In genomic region chr16:70680495-70681381, GRCh38 we compare ENCODE assay signal across 14 cellular contexts. TPM values are rescaled to one million over a fixed set of nuclear protein-coding genes. Genes with fewer than 3 reads are reported as not detected.
A peak's percentile ranks its signal among the peaks of the same experiment; 100 is the strongest.
DNase-seq lines count a peak whose midpoint lies in the region; ATAC-seq, FAIRE-seq and TF ChIP-seq lines count a peak whose summit lies in the region.
"Had no signal": no experiment of that assay in that cellular context is flagged by ENCODE, and none has a peak within 500 bp of the region (broad histone marks: within the 10 kb centered on the region; RNA-seq: fewer than 3 reads in every experiment).

No MANE protein-coding gene starts in this region.

- H4K20me1 ChIP-seq in OCI-LY1 (ENCODE audit: insufficient read depth, low read length) (no peaks in the 10 kb centered on the region), H1 (replicated peaks in 1 of 2; ENCODE audit: control insufficient read depth in 1 of 2, insufficient read depth in 2 of 2, low read length in 2 of 2) (peaks cover 6 to 8% of the 10 kb centered on the region in 2 experiments)

- peaks cover 14% of the 10 kb centered on the region for H3K4me1 Mint-ChIP-seq in progenitor cell of endocrine pancreas (ENCODE audit: low read depth)

- no peak overlapping the region for H2AFZ ChIP-seq in OCI-LY1 (ENCODE audit: low read length)
- H2AFZ ChIP-seq in H1 (ENCODE audit: low read length) = no peak overlapping the region

- H3K14ac ChIP-seq in H1 (ENCODE audit: insufficient read length) = no peak overlapping the region

- no peak for ATAC-seq in GM21717 (IDR thresholded peaks at IDR 0.05; ENCODE audit: unreplicated experiment)
- no peak for ATAC-seq in GM19463 (IDR thresholded peaks at IDR 0.05; ENCODE audit: unreplicated experiment)

- POLR2A ChIA-PET in H1 (lab: Charles Lee; ENCODE audit: partially characterized antibody) = interaction anchor here (0.9 to 2.4 kb wide), 4 partner anchors 13 to 91 kb away, joined by 3 to 8 read pairs (median 6); no protein-coding TSS in a partner anchor

- no peak overlapping the region for H2BK20ac ChIP-seq in H1 (ENCODE audit: low read length)

- WGBS in H1 (ENCODE audit: extremely low coverage in 1 of 2, insufficient coverage in 1 of 2, insufficient read length in 1 of 2, insufficient replicate concordance in 2 of 2, low coverage in 1 of 2, low lambda C conversion rate in 2 of 2, missing lambda C conversion rate in 1 of 2), 2 experiments = 93% methylated on average over 13 of the region's 18 CpGs; no CpG with 5 or more reads in 1 of the 2 experiments
- WGBS in mesodermal cell (ENCODE audit: insufficient coverage in 2 of 2), 2 experiments = 90 to 95% methylated on average over 9 to 10 of the region's 18 CpGs
- WGBS in testis, 2 donors = 12 to 52% methylated on average over 5 to 18 of the region's 18 CpGs

- H3K4me3 Mint-ChIP-seq in progenitor cell of endocrine pancreas (ENCODE audit: low read depth) = no peak overlapping the region
- H3K4me3 Mint-ChIP-seq: activated naive CD4-positive, alpha-beta T cell treated with anti-CD3 and anti-CD28 coated beads, Interleukin-2, amount 10 ng/mL, durations not matched to agents 7 days and 5 days; CD8-positive, alpha-beta memory T cell had no signal

- CTCF ChIA-PET in H1 (lab: Charles Lee; ENCODE audit: partially characterized antibody) = interaction anchor here (0.6 to 8.0 kb wide), 19 partner anchors 9 to 898 kb away, joined by 3 to 148 read pairs (median 7); no protein-coding TSS in a partner anchor

- no peak overlapping the region for H2BK120ac ChIP-seq in H1 (replicated peaks; ENCODE audit: low read depth, low read length)

- no peaks in the 10 kb centered on the region for H3K27me3 Mint-ChIP-seq in progenitor cell of endocrine pancreas

- TF ChIP-seq EP300 in H1 (IDR thresholded peaks at IDR 0.05; ENCODE audit: borderline replicate concordance in 1 of 2, low read depth in 2 of 2, low read length in 2 of 2) = no peak

- no peak for DNase-seq in H1 (ENCODE audit: low read depth in 1 of 2, low spot score in 2 of 2)
- no peak for DNase-seq in testis
- DNase-seq in progenitor cell of endocrine pancreas (ENCODE audit: low spot score, unreplicated experiment) = no peak
- DNase-seq in GM13976 (ENCODE audit: low spot score) = no peak
- DNase-seq: activated naive CD4-positive, alpha-beta T cell treated with anti-CD3 and anti-CD28 coated beads, Interleukin-2, amount 10 ng/mL, durations not matched to agents 7 days and 5 days; dermis blood vessel endothelial cell; NCI-H187 treated with DMSO at 0.1 percent for 48 hours; small intestine had no signal

- 0 out of 2 replicates have a peak overlapping the region, but pooled peaks have one; percentile 39 for H2AK5ac ChIP-seq in H1 (ENCODE audit: low read depth, low read length)

- no peaks in the 10 kb centered on the region for H3F3A ChIP-seq in OCI-LY1 (ENCODE audit: insufficient read depth, low read length)

- H3K36me3 Mint-ChIP-seq in progenitor cell of endocrine pancreas (ENCODE audit: insufficient read depth) = peaks cover 7% of the 10 kb centered on the region
- H3K36me3 Mint-ChIP-seq: CD8-positive, alpha-beta memory T cell had no signal

- H3K36me3 ChIP-seq in OCI-LY1 (ENCODE audit: insufficient read depth, low read length) (no peaks in the 10 kb centered on the region), H1 (ENCODE audit: control insufficient read depth in 2 of 4, insufficient read depth in 4 of 4, low read length in 3 of 4) (peaks cover 0 to under 1% (median 0%) of the 10 kb centered on the region in 4 experiments; a peak in 1 of 8 replicates), mesodermal cell (ENCODE audit: control insufficient read depth, insufficient read depth, low read length) (peaks cover 49% of the 10 kb centered on the region), testis (ENCODE audit: low read depth, missing control alignments) (no peaks in the 10 kb centered on the region)

- intact Hi-C loops in testis (cut with DNase I; ENCODE audit: low total_unique reads) = no loop called here

- no peak overlapping the region for H3K4ac ChIP-seq in H1 (replicated peaks; ENCODE audit: insufficient read length, low read depth, low read length)

- H2BK12ac ChIP-seq in H1 (ENCODE audit: low read depth, low read length) = peak overlapping the region; percentile 80; the same call in 1 of the 2 replicates

- TF ChIP-seq POLR2A in H1 (IDR thresholded peaks at IDR 0.05; ENCODE audit: control extremely low read depth in 1 of 2, low read depth in 2 of 2, low read length in 2 of 2) (no peak), testis (IDR thresholded peaks at IDR 0.05) (no peak)

- H3K9me3 Mint-ChIP-seq in progenitor cell of endocrine pancreas (ENCODE audit: low read depth) = no peaks in the 10 kb centered on the region
- H3K9me3 Mint-ChIP-seq: activated naive CD4-positive, alpha-beta T cell treated with anti-CD3 and anti-CD28 coated beads, Interleukin-2, amount 10 ng/mL, durations not matched to agents 7 days and 5 days; CD8-positive, alpha-beta memory T cell had no signal

- H3K27ac ChIP-seq in OCI-LY1 (ENCODE audit: low read depth, low read length, poor library complexity, severe bottlenecking) (no peak overlapping the region), H1 (ENCODE audit: low read depth, low read length) (no peak overlapping the region), mesodermal cell (ENCODE audit: low read depth, low read length, severe bottlenecking) (peak overlapping the region; percentile 10), testis (no peak overlapping the region)

- H3K27me3 ChIP-seq in OCI-LY1 (ENCODE audit: insufficient read depth, low read length) = no peaks in the 10 kb centered on the region
- H3K27me3 ChIP-seq in H1 (replicated peaks in 1 of 4; ENCODE audit: control insufficient read depth in 3 of 4, extremely low read depth in 1 of 4, insufficient read depth in 3 of 4, low read length in 3 of 4) = peaks cover 0 to 8% (median 3%) of the 10 kb centered on the region in 4 experiments; a peak in 4 of 7 replicates
- no peaks in the 10 kb centered on the region for H3K27me3 ChIP-seq in testis

- peaks cover 6% of the 10 kb centered on the region; the same call in 1 of the 2 replicates for H3K23me2 ChIP-seq in H1 (ENCODE audit: low read depth, low read length)

- 0 out of 2 replicates have a peak overlapping the region, but pooled peaks have one; percentile 35 for H2BK5ac ChIP-seq in H1 (ENCODE audit: low read depth, low read length)

- no peak overlapping the region for H3K56ac ChIP-seq in H1 (replicated peaks; ENCODE audit: insufficient read length, low read depth, low read length)

- no peak overlapping the region for H3K23ac ChIP-seq in H1 (ENCODE audit: insufficient read length)

- H3K4me3 ChIP-seq in OCI-LY1 (ENCODE audit: low read depth, low read length, poor library complexity, severe bottlenecking) (peak overlapping the region; percentile 41), H1 (ENCODE audit: extremely low read depth in 1 of 4, insufficient read depth in 2 of 4, low read depth in 3 of 4, low read length in 4 of 4) (peak overlapping the region in 1 of 4 experiments; percentile 47; a peak in 1 of 8 replicates), mesodermal cell (ENCODE audit: extremely low read depth, insufficient read depth, low read length, poor library complexity, severe bottlenecking) (no peak overlapping the region), testis (peak overlapping the region; percentile 12 to 21)

- H2BK15ac ChIP-seq in H1 (ENCODE audit: low read length) = peak overlapping the region; percentile 29; the same call in 1 of the 2 replicates

- H4K91ac ChIP-seq in H1 (replicated peaks; ENCODE audit: insufficient read length, low read length) = no peak overlapping the region

- H3K9ac ChIP-seq in OCI-LY1 (ENCODE audit: low read length) = peak overlapping the region; percentile 25; the same call in 1 of the 2 replicates
- no peak overlapping the region for H3K9ac ChIP-seq in H1 (replicated peaks in 1 of 4; ENCODE audit: extremely low read depth in 1 of 4, low read depth in 3 of 4, low read length in 3 of 4)

- no peak overlapping the region for H3K18ac ChIP-seq in H1 (ENCODE audit: extremely low read depth, low read length)

- no peak for FAIRE-seq in H1 (lab: Jason Lieb, UNC)
- FAIRE-seq: small intestine had no signal

- H3K9me2 ChIP-seq in OCI-LY1 (ENCODE audit: low read depth, low read length) = no peaks in the 10 kb centered on the region

- TF ChIP-seq RAD21 in H1 (IDR thresholded peaks at IDR 0.05 in 1 of 2, conservative IDR thresholded peaks at IDR 0.05 in 1 of 2; ENCODE audit: low read depth in 2 of 2, low read length in 2 of 2) = no peak

- no peaks in the 10 kb centered on the region for H3K9me3 ChIP-seq in OCI-LY1 (ENCODE audit: low read length)
- no peaks in the 10 kb centered on the region for H3K9me3 ChIP-seq in H1 (ENCODE audit: insufficient read depth in 2 of 2, low read depth in 1 of 2, low read length in 1 of 2)
- no peaks in the 10 kb centered on the region for H3K9me3 ChIP-seq in mesodermal cell (ENCODE audit: control insufficient read depth, low read length)
- H3K9me3 ChIP-seq in testis = no peaks in the 10 kb centered on the region

- in situ Hi-C loops in GM13976 (cut with MboI; ENCODE audit: low sequenced_read_pairs, unreplicated experiment) = no loop called here

- H3K27ac Mint-ChIP-seq in progenitor cell of endocrine pancreas = no peak overlapping the region
- H3K27ac Mint-ChIP-seq: activated naive CD4-positive, alpha-beta T cell treated with anti-CD3 and anti-CD28 coated beads, Interleukin-2, amount 10 ng/mL, durations not matched to agents 7 days and 5 days; CD8-positive, alpha-beta memory T cell had no signal

- H3K79me2 ChIP-seq in OCI-LY1 (ENCODE audit: insufficient read depth, low read length) (no peaks in the 10 kb centered on the region), H1 (ENCODE audit: control insufficient read depth in 1 of 2, insufficient read depth in 2 of 2, low read length in 2 of 2) (no peaks in the 10 kb centered on the region; a peak in 1 of 4 replicates)

- no peak overlapping the region for H4K5ac ChIP-seq in H1 (ENCODE audit: insufficient read length, low read depth, low read length)

- peak overlapping the region; percentile 93 for H4K8ac ChIP-seq in H1 (ENCODE audit: extremely low read depth, insufficient read depth, low read length)

- H3K4me1 ChIP-seq in OCI-LY1 (ENCODE audit: insufficient read depth, low read length, severe bottlenecking) (peaks cover 5% of the 10 kb centered on the region), H1 (replicated peaks in 1 of 4; ENCODE audit: control insufficient read depth in 3 of 4, insufficient read depth in 4 of 4, low read length in 3 of 4) (peaks cover 0 to 17% (median 5%) of the 10 kb centered on the region in 4 experiments; a peak in 5 of 7 replicates), mesodermal cell (ENCODE audit: control insufficient read depth, insufficient read depth, low read length, poor library complexity, severe bottlenecking) (peaks cover 25% of the 10 kb centered on the region), testis (peaks cover 31% of the 10 kb centered on the region)

- H3K4me2 ChIP-seq in OCI-LY1 (ENCODE audit: low read length) (peak overlapping the region; percentile 69), H1 (ENCODE audit: insufficient read depth in 1 of 2, low read depth in 2 of 2, low read length in 2 of 2) (peak overlapping the region in 1 of 2 experiments; percentile 58; a peak in 1 of 4 replicates)

- TF ChIP-seq CTCF in OCI-LY1 (IDR thresholded peaks at IDR 0.05; ENCODE audit: low read length) (no peak), H1 (IDR thresholded peaks at IDR 0.05; ENCODE audit: control extremely low read depth in 1 of 3, insufficient read depth in 1 of 3, low read depth in 1 of 3, low read length in 3 of 3) (no peak), testis (IDR thresholded peaks at IDR 0.05) (no peak), progenitor cell of endocrine pancreas (IDR thresholded peaks at IDR 0.05; ENCODE audit: unreplicated experiment) (no peak), GM13976 (IDR thresholded peaks at IDR 0.05; ENCODE audit: borderline replicate concordance, control extremely low read depth, extremely low read depth, insufficient read depth, missing control alignments) (no peak)

- peaks cover 3% of the 10 kb centered on the region; the same call in 1 of the 2 replicates for H3K79me1 ChIP-seq in H1 (ENCODE audit: low read depth, low read length)

RNA-seq across cellular contexts. Expression of gene MTSS2, which starts 5.1 kb away (rescaled TPM):
- 34.2 and 36.7 TPM in 2 replicates for total RNA-seq in H1 (2021; fragmentation: NEBNext Ultra II Directional; extraction: Animal tissue kit (Norgen Biotek cat#: 25700))
- polyA plus RNA-seq in H1 (2011; rRNA removed) (23.3 and 33.8 TPM in 2 replicates), testis (ENCODE audit: insufficient read depth, low read depth, low replicate concordance) (24.6 TPM)
- 26.1 TPM for polyA plus RNA-seq in H1 (2011; cell fraction: cytosol; rRNA removed)
- 34.8 TPM for polyA plus RNA-seq in H1 (2011; cell fraction: nucleus; rRNA removed)
- polyA plus RNA-seq in H1 (2012, experiment 1 of 2) = 22.4 to 38.9 TPM (median 37.5 TPM) in 4 replicates
- 14.0 TPM for polyA plus RNA-seq in H1 (2012, experiment 2 of 2)
- 32.8 TPM for polyA plus RNA-seq in H1 (2013, experiment 1 of 2)
- polyA plus RNA-seq in H1 (2013, experiment 2 of 2) = 34.0 TPM
- 13.3 and 15.3 TPM in 2 replicates for polyA minus RNA-seq in H1 (2011; rRNA and poly(A)+ RNA removed)
- 23.2 TPM for polyA minus RNA-seq in H1 (2011; cell fraction: cytosol; rRNA and poly(A)+ RNA removed)
- polyA minus RNA-seq in H1 (2011; cell fraction: nucleus; rRNA and poly(A)+ RNA removed) = 18.2 TPM
- 57.6 TPM for polyA plus RNA-seq in mesodermal cell (2013, experiment 1 of 2)
- polyA plus RNA-seq in mesodermal cell (2013, experiment 2 of 2) = 44.7 TPM
- total RNA-seq in testis (10 to 100 TPM; 25.6 to 28.7 TPM), progenitor cell of endocrine pancreas (55.0 and 57.1 TPM in 2 replicates)
- polyA plus RNA-seq: CD8-positive, alpha-beta memory T cell had no signal

RNA-seq across cellular contexts. Expression of gene IL34, which starts 34.4 kb away (rescaled TPM):
- total RNA-seq in H1 (2021; fragmentation: NEBNext Ultra II Directional; extraction: Animal tissue kit (Norgen Biotek cat#: 25700)) = 4.0 and 4.6 TPM in 2 replicates
- polyA plus RNA-seq in H1 (2011; rRNA removed) (5.6 and 8.0 TPM in 2 replicates), testis (ENCODE audit: insufficient read depth, low read depth, low replicate concordance) (7.9 TPM)
- 6.7 TPM for polyA plus RNA-seq in H1 (2011; cell fraction: cytosol; rRNA removed)
- polyA plus RNA-seq in H1 (2011; cell fraction: nucleus; rRNA removed) = 9.0 TPM
- 4.6 to 6.5 TPM (median 5.2 TPM) in 4 replicates for polyA plus RNA-seq in H1 (2012, experiment 1 of 2)
- polyA plus RNA-seq in H1 (2012, experiment 2 of 2) = 3.3 TPM
- polyA plus RNA-seq in H1 (2013, experiment 1 of 2) = 2.7 TPM
- polyA plus RNA-seq in H1 (2013, experiment 2 of 2) = 3.3 TPM
- polyA minus RNA-seq in H1 (2011; rRNA and poly(A)+ RNA removed) = 1.7 and 2.2 TPM in 2 replicates
- polyA minus RNA-seq in H1 (2011; cell fraction: cytosol; rRNA and poly(A)+ RNA removed) = 4.3 TPM
- polyA minus RNA-seq in H1 (2011; cell fraction: nucleus; rRNA and poly(A)+ RNA removed) = 1.5 TPM
- not detected for polyA plus RNA-seq in mesodermal cell (2013, experiment 1 of 2)
- not detected for polyA plus RNA-seq in mesodermal cell (2013, experiment 2 of 2)
- total RNA-seq in testis (10 to 100 TPM in 1 of 2 donors, 1 to 10 TPM in 1; 5.4 to 11.9 TPM), progenitor cell of endocrine pancreas (not detected in 2 replicates)
- total RNA-seq: CD8-positive, alpha-beta memory T cell; T-helper 2 cell treated with Interferon-gamma antibody and Interleukin-4, amounts not matched to agents 100 ng/mL and 5 ng/mL, for 36 hours had no signal
- polyA plus RNA-seq: CD8-positive, alpha-beta memory T cell had no signal
